ENCODE assay signal across 1 cellular context in the genomic region with DNA sequence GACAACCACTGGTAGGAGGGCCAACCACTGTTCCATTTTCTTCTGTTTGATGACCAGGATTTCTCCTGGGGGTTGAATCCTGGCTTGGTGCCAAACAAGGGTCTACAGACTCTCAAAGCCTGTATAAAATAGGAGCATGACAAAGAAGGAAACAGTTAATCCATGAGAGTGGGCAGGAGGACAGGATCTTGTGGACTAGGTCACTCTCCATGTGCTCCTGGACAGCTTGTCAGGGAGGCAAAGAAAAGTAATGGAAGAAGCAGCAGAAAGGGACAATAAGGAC.
TF ChIP-seq lines count a peak whose summit lies in the region.

No MANE protein-coding gene starts in this region.

TF ChIP-seq in GM23338, 12 proteins besides CTCF, POLR2A, EP300 and RAD21 (continued from another document):
- TF ChIP-seq, protein P1, sequence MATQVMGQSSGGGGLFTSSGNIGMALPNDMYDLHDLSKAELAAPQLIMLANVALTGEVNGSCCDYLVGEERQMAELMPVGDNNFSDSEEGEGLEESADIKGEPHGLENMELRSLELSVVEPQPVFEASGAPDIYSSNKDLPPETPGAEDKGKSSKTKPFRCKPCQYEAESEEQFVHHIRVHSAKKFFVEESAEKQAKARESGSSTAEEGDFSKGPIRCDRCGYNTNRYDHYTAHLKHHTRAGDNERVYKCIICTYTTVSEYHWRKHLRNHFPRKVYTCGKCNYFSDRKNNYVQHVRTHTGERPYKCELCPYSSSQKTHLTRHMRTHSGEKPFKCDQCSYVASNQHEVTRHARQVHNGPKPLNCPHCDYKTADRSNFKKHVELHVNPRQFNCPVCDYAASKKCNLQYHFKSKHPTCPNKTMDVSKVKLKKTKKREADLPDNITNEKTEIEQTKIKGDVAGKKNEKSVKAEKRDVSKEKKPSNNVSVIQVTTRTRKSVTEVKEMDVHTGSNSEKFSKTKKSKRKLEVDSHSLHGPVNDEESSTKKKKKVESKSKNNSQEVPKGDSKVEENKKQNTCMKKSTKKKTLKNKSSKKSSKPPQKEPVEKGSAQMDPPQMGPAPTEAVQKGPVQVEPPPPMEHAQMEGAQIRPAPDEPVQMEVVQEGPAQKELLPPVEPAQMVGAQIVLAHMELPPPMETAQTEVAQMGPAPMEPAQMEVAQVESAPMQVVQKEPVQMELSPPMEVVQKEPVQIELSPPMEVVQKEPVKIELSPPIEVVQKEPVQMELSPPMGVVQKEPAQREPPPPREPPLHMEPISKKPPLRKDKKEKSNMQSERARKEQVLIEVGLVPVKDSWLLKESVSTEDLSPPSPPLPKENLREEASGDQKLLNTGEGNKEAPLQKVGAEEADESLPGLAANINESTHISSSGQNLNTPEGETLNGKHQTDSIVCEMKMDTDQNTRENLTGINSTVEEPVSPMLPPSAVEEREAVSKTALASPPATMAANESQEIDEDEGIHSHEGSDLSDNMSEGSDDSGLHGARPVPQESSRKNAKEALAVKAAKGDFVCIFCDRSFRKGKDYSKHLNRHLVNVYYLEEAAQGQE (IDR thresholded peaks at IDR 0.05; ENCODE audit: unreplicated experiment): no peak
- no peak for TF ChIP-seq ZNF331 (CRISPR knock-in tag; IDR thresholded peaks at IDR 0.05; ENCODE audit: low read depth)
- no peak for TF ChIP-seq STAT1 (IDR thresholded peaks at IDR 0.05; ENCODE audit: unreplicated experiment)
- TF ChIP-seq EZH2 (IDR thresholded peaks at IDR 0.05; ENCODE audit: low read depth, unreplicated experiment): no peak
